In genomic region chrX:8914636-8915035, GRCh38 we compare ENCODE assay signal across 18 cellular contexts.
DNase-seq lines count a peak whose midpoint lies in the region; ATAC-seq and TF ChIP-seq lines count a peak whose summit lies in the region.
"Had no signal": no experiment of that assay in that cellular context is flagged by ENCODE, and none has a peak within 500 bp of the region (broad histone marks: within the 10 kb centered on the region; RNA-seq: fewer than 3 reads in every experiment).

No MANE protein-coding gene starts in this region.

- H3K4me3 Mint-ChIP-seq in activated T-helper 1 cell treated with anti-CD3 and anti-CD28 coated beads, Interleukin-12 subunit alpha, Interleukin-12 subunit beta, Interleukin-2, Interleukin-4 antibody, amounts not matched to agents 30 ng/mL and 10 ng/mL and 1 ng/mL, durations not matched to agents 14 hours and 24 hours and 36 hours: no peak overlapping the region
- H3K4me3 Mint-ChIP-seq in stimulated activated naive B cell treated with anti-CD40 and anti-IgM and Interleukin-4, amounts not matched to agents 10 μg/mL and 1 μg/mL and 100 μg/mL, for 72 hours: no peak overlapping the region
- H3K4me3 Mint-ChIP-seq: CD8-positive, alpha-beta memory T cell had no signal

- no peak for ATAC-seq in thoracic aorta (ENCODE audit: insufficient number of reproducible peaks, low FRiP score, low read depth)
- ATAC-seq in stimulated activated naive B cell treated with anti-CD40 and anti-IgM and Interleukin-4, amounts not matched to agents 10 μg/mL and 1 μg/mL and 100 μg/mL, for 72 hours (replicated peaks): no peak
- ATAC-seq: A549 had no signal

- no peak for TF ChIP-seq POLR2A in erythroblast (IDR thresholded peaks at IDR 0.05; ENCODE audit: low read length)

- H3K36me3 Mint-ChIP-seq in activated T-helper 1 cell treated with anti-CD3 and anti-CD28 coated beads, Interleukin-12 subunit alpha, Interleukin-12 subunit beta, Interleukin-2, Interleukin-4 antibody, amounts not matched to agents 30 ng/mL and 10 ng/mL and 1 ng/mL, durations not matched to agents 14 hours and 24 hours and 36 hours (ENCODE audit: low read depth): no peaks in the 10 kb centered on the region
- no peaks in the 10 kb centered on the region for H3K36me3 Mint-ChIP-seq in stimulated activated naive B cell treated with anti-CD40 and anti-IgM and Interleukin-4, amounts not matched to agents 10 μg/mL and 1 μg/mL and 100 μg/mL, for 72 hours
- H3K36me3 Mint-ChIP-seq: CD8-positive, alpha-beta memory T cell had no signal

- no peaks in the 10 kb centered on the region for H3K36me3 ChIP-seq in adipocyte (ENCODE audit: control insufficient read depth, insufficient read depth, low read length, severe bottlenecking)
- no peaks in the 10 kb centered on the region for H3K36me3 ChIP-seq in thoracic aorta
- H3K36me3 ChIP-seq: BLaER1 treated with 17β-estradiol and CSF1 and Interleukin-3, amounts not matched to agents 10 nM and 100 nM had no signal

- peak overlapping the region; percentile 43 to 61 for H3K27ac ChIP-seq in thoracic aorta
- H3K27ac ChIP-seq: A549; BLaER1 treated with 17β-estradiol and CSF1 and Interleukin-3, amounts not matched to agents 10 nM and 100 nM; KMS-11 had no signal

- H3K27me3 ChIP-seq in adipocyte (replicated peaks; ENCODE audit: control insufficient read depth, insufficient read depth, low read length) (peaks cover 19% of the 10 kb centered on the region), thoracic aorta (replicated peaks; ENCODE audit: insufficient read depth) (no peaks in the 10 kb centered on the region)
- H3K27me3 ChIP-seq: BLaER1 treated with 17β-estradiol and CSF1 and Interleukin-3, amounts not matched to agents 10 nM and 100 nM had no signal

- H3K27me3 Mint-ChIP-seq in activated T-helper 1 cell treated with anti-CD3 and anti-CD28 coated beads, Interleukin-12 subunit alpha, Interleukin-12 subunit beta, Interleukin-2, Interleukin-4 antibody, amounts not matched to agents 30 ng/mL and 10 ng/mL and 1 ng/mL, durations not matched to agents 14 hours and 24 hours and 36 hours (ENCODE audit: insufficient read depth): peaks cover 1% of the 10 kb centered on the region
- H3K27me3 Mint-ChIP-seq in stimulated activated naive B cell treated with anti-CD40 and anti-IgM and Interleukin-4, amounts not matched to agents 10 μg/mL and 1 μg/mL and 100 μg/mL, for 72 hours: peaks cover 0 to 10% of the 10 kb centered on the region in 2 donors

- peak; percentile 14 for DNase-seq in AG20443 (ENCODE audit: low spot score)
- DNase-seq in adipocyte (ENCODE audit: low read depth): no peak
- peak; percentile 12 for DNase-seq in myocyte (ENCODE audit: low read depth)
- no peak for DNase-seq in thoracic aorta (ENCODE audit: low spot score)
- no peak for DNase-seq in stimulated activated CD4-positive, alpha-beta T cell treated with anti-CD3 and anti-CD28 coated beads, Interleukin-2, amount 100 ng/mL, for 24 hours
- no peak for DNase-seq in erythroblast (lab: John Stamatoyannopoulos, UW)
- no peak for DNase-seq in activated T-helper 1 cell treated with anti-CD3 and anti-CD28 coated beads, Interleukin-12 subunit alpha, Interleukin-12 subunit beta, Interleukin-2, Interleukin-4 antibody, amounts not matched to agents 30 ng/mL and 10 ng/mL and 1 ng/mL, durations not matched to agents 14 hours and 24 hours and 36 hours (ENCODE audit: low spot score)
- no peak for DNase-seq in stimulated activated naive B cell treated with anti-CD40 and anti-IgM and Interleukin-4, amounts not matched to agents 10 μg/mL and 1 μg/mL and 100 μg/mL, for 72 hours
- DNase-seq: CD8-positive, alpha-beta memory T cell; NCI-H1417; NCI-H187; NCI-H2227 treated with DMSO at 0.1 percent for 48 hours; NCI-H510A treated with DMSO at 0.1 percent for 48 hours; NCI-H774; OCI-M1 had no signal

- no peaks in the 10 kb centered on the region for H3K9me3 ChIP-seq in adipocyte (ENCODE audit: control insufficient read depth, low read length)
- H3K9me3 ChIP-seq in thoracic aorta: no peaks in the 10 kb centered on the region
- H3K9me3 ChIP-seq: A549; BLaER1 treated with 17β-estradiol and CSF1 and Interleukin-3, amounts not matched to agents 10 nM and 100 nM had no signal

- no peaks in the 10 kb centered on the region for H3K9me3 Mint-ChIP-seq in activated T-helper 1 cell treated with anti-CD3 and anti-CD28 coated beads, Interleukin-12 subunit alpha, Interleukin-12 subunit beta, Interleukin-2, Interleukin-4 antibody, amounts not matched to agents 30 ng/mL and 10 ng/mL and 1 ng/mL, durations not matched to agents 14 hours and 24 hours and 36 hours
- no peaks in the 10 kb centered on the region for H3K9me3 Mint-ChIP-seq in stimulated activated naive B cell treated with anti-CD40 and anti-IgM and Interleukin-4, amounts not matched to agents 10 μg/mL and 1 μg/mL and 100 μg/mL, for 72 hours
- H3K9me3 Mint-ChIP-seq: CD8-positive, alpha-beta memory T cell had no signal

- TF ChIP-seq CTCF in thoracic aorta (IDR thresholded peaks at IDR 0.05): no peak

- no peak overlapping the region for H3K9ac ChIP-seq in adipocyte (ENCODE audit: low read length)
- H3K9ac ChIP-seq: BLaER1 treated with 17β-estradiol and CSF1 and Interleukin-3, amounts not matched to agents 10 nM and 100 nM; KMS-11 had no signal

- intact Hi-C loops in activated T-helper 1 cell treated with anti-CD3 and anti-CD28 coated beads, Interleukin-12 subunit alpha, Interleukin-12 subunit beta, Interleukin-2, Interleukin-4 antibody, amounts not matched to agents 30 ng/mL and 10 ng/mL and 1 ng/mL, durations not matched to agents 14 hours and 24 hours and 36 hours (cut with micrococcal nuclease): no loop called here

- H3K4me1 ChIP-seq in adipocyte (ENCODE audit: control insufficient read depth, insufficient read depth, low read length) (peaks cover 24% of the 10 kb centered on the region), thoracic aorta (ENCODE audit: control insufficient read depth in 1 of 2, low read depth in 2 of 2) (peaks cover 5 to 19% of the 10 kb centered on the region in 2 donors)
- H3K4me1 ChIP-seq: A549 had no signal

- H3K4me3 ChIP-seq in adipocyte (ENCODE audit: low read length) (peak overlapping the region; percentile 20), thoracic aorta (peak overlapping the region; percentile 48)
- H3K4me3 ChIP-seq: A549; BLaER1 treated with 17β-estradiol and CSF1 and Interleukin-3, amounts not matched to agents 10 nM and 100 nM had no signal

- H3K27ac Mint-ChIP-seq in activated T-helper 1 cell treated with anti-CD3 and anti-CD28 coated beads, Interleukin-12 subunit alpha, Interleukin-12 subunit beta, Interleukin-2, Interleukin-4 antibody, amounts not matched to agents 30 ng/mL and 10 ng/mL and 1 ng/mL, durations not matched to agents 14 hours and 24 hours and 36 hours: no peak overlapping the region
- no peak overlapping the region for H3K27ac Mint-ChIP-seq in stimulated activated naive B cell treated with anti-CD40 and anti-IgM and Interleukin-4, amounts not matched to agents 10 μg/mL and 1 μg/mL and 100 μg/mL, for 72 hours
- H3K27ac Mint-ChIP-seq: CD8-positive, alpha-beta memory T cell had no signal

- H3K4me1 Mint-ChIP-seq in activated T-helper 1 cell treated with anti-CD3 and anti-CD28 coated beads, Interleukin-12 subunit alpha, Interleukin-12 subunit beta, Interleukin-2, Interleukin-4 antibody, amounts not matched to agents 30 ng/mL and 10 ng/mL and 1 ng/mL, durations not matched to agents 14 hours and 24 hours and 36 hours (ENCODE audit: low read depth): no peaks in the 10 kb centered on the region
- no peaks in the 10 kb centered on the region for H3K4me1 Mint-ChIP-seq in stimulated activated naive B cell treated with anti-CD40 and anti-IgM and Interleukin-4, amounts not matched to agents 10 μg/mL and 1 μg/mL and 100 μg/mL, for 72 hours
- H3K4me1 Mint-ChIP-seq: CD8-positive, alpha-beta memory T cell had no signal

Comparison
In these comparisons a context has a peak if more than half of its experiments do, and no peak if none do; other contexts are left out.
1. DNase-seq: peak in AG20443 (single experiment) and myocyte (single experiment); none in adipocyte (single experiment), thoracic aorta (single experiment), stimulated activated CD4-positive, alpha-beta T cell treated with anti-CD3 and anti-CD28 coated beads, Interleukin-2, amount 100 ng/mL, for 24 hours (0 of 2), erythroblast (0 of 2), activated T-helper 1 cell treated with anti-CD3 and anti-CD28 coated beads, Interleukin-12 subunit alpha, Interleukin-12 subunit beta, Interleukin-2, Interleukin-4 antibody, amounts not matched to agents 30 ng/mL and 10 ng/mL and 1 ng/mL, durations not matched to agents 14 hours and 24 hours and 36 hours (single experiment) and stimulated activated naive B cell treated with anti-CD40 and anti-IgM and Interleukin-4, amounts not matched to agents 10 μg/mL and 1 μg/mL and 100 μg/mL, for 72 hours (single experiment).